In genomic region chr22:25130462-25130861, GRCh38 we compare ENCODE assay signal across 12 cellular contexts.
"Had no signal": no experiment of that assay in that cellular context is flagged by ENCODE, and none has a peak within 500 bp of the region (broad histone marks: within the 10 kb centered on the region; RNA-seq: fewer than 3 reads in every experiment).

No MANE protein-coding gene starts in this region.

- H3K9me3 Mint-ChIP-seq: activated CD8-positive, alpha-beta T cell treated with anti-CD3 and anti-CD28 coated beads for 36 hours; activated naive CD8-positive, alpha-beta T cell treated with anti-CD3 and anti-CD28 coated beads, Interleukin-2, amount 50 U/mL, for 24 hours; stimulated activated naive CD8-positive, alpha-beta T cell treated with anti-CD3 and anti-CD28 coated beads, Interleukin-15, Interleukin-2, amounts not matched to agents 100 ng/mL and 50 ng/mL, for 24 hours; T-helper 2 cell treated with Interferon-gamma antibody and Interleukin-4, amounts not matched to agents 5 μg/mL and 100 μg/mL, for 36 hours had no signal

- H3K4me1 Mint-ChIP-seq: activated naive CD8-positive, alpha-beta T cell treated with anti-CD3 and anti-CD28 coated beads, Interleukin-2, amount 50 U/mL, for 24 hours had no signal

- H3K4me3 Mint-ChIP-seq: activated CD8-positive, alpha-beta T cell treated with anti-CD3 and anti-CD28 coated beads for 36 hours; activated naive CD8-positive, alpha-beta T cell treated with anti-CD3 and anti-CD28 coated beads, Interleukin-2, amount 50 U/mL, for 24 hours; stimulated activated naive CD8-positive, alpha-beta T cell treated with anti-CD3 and anti-CD28 coated beads, Interleukin-15, Interleukin-2, amounts not matched to agents 100 ng/mL and 50 ng/mL, for 24 hours; T-helper 2 cell treated with Interferon-gamma antibody and Interleukin-4, amounts not matched to agents 5 μg/mL and 100 μg/mL, for 36 hours had no signal

- ATAC-seq: activated CD8-positive, alpha-beta T cell treated with anti-CD3 and anti-CD28 coated beads for 36 hours; activated naive CD8-positive, alpha-beta T cell treated with anti-CD3 and anti-CD28 coated beads, Interleukin-2, amount 50 U/mL, for 24 hours had no signal

- H3K4me3 ChIP-seq: coronary artery, SJCRH30, thoracic aorta had no signal

- H3K27me3 ChIP-seq: SJCRH30 had no signal

- H3K9me3 ChIP-seq: SJCRH30, thoracic aorta had no signal

- H3K27ac Mint-ChIP-seq: activated CD8-positive, alpha-beta T cell treated with anti-CD3 and anti-CD28 coated beads for 36 hours; activated naive CD8-positive, alpha-beta T cell treated with anti-CD3 and anti-CD28 coated beads, Interleukin-2, amount 50 U/mL, for 24 hours; stimulated activated naive CD8-positive, alpha-beta T cell treated with anti-CD3 and anti-CD28 coated beads, Interleukin-15, Interleukin-2, amounts not matched to agents 100 ng/mL and 50 ng/mL, for 24 hours; T-helper 2 cell treated with Interferon-gamma antibody and Interleukin-4, amounts not matched to agents 5 μg/mL and 100 μg/mL, for 36 hours had no signal

- H3K27ac ChIP-seq: coronary artery, SJCRH30 had no signal

- H3K27me3 Mint-ChIP-seq: activated CD8-positive, alpha-beta T cell treated with anti-CD3 and anti-CD28 coated beads for 36 hours; activated naive CD8-positive, alpha-beta T cell treated with anti-CD3 and anti-CD28 coated beads, Interleukin-2, amount 50 U/mL, for 24 hours; stimulated activated naive CD8-positive, alpha-beta T cell treated with anti-CD3 and anti-CD28 coated beads, Interleukin-15, Interleukin-2, amounts not matched to agents 100 ng/mL and 50 ng/mL, for 24 hours had no signal

- DNase-seq: activated CD8-positive, alpha-beta memory T cell treated with anti-CD3 and anti-CD28 coated beads, Interleukin-2, amount 50 U/mL, for 4 hours; activated CD8-positive, alpha-beta T cell treated with anti-CD3 and anti-CD28 coated beads for 36 hours; activated naive CD8-positive, alpha-beta T cell treated with anti-CD3 and anti-CD28 coated beads, Interleukin-2, amount 50 U/mL, for 24 hours; effector CD8-positive, alpha-beta T cell; mesenchymal stem cell; SJCRH30; stimulated activated CD4-positive, alpha-beta T cell treated with anti-CD3 and anti-CD28 coated beads, Interleukin-4, amount 100 ng/mL, for 1 hour; stimulated activated CD8-positive, alpha-beta memory T cell treated with anti-CD3 and anti-CD28 coated beads, Interleukin-4, amount 100 ng/mL, for 48 hours had no signal

- H3K36me3 ChIP-seq: thoracic aorta had no signal
